ENCODE assay signal across 21 cellular contexts in the genomic region with DNA sequence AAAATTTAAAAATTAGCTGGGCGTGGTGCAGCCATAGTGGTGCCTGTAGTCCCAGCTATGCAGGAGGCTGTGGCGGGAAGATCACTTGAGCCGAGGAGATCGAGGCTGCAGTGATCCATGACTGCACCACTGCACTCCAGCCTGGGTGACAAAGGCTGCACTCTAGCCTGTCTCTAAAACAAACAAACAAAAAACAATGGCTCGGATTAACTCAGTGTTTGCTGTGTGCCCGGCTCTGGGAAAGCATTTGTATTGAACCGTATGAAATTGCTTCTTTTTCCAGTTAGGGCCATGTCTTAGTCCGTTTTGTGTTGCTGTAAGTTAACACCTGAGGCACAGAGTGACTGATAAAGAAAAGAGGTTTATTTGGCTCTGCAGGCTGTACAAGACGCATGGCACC.
"Had no signal": no experiment of that assay in that cellular context is flagged by ENCODE, and none has a peak within 500 bp of the region (broad histone marks: within the 10 kb centered on the region; RNA-seq: fewer than 3 reads in every experiment).

No MANE protein-coding gene starts in this region.

- H3K4me3 Mint-ChIP-seq: activated CD4-positive, alpha-beta memory T cell treated with anti-CD3 and anti-CD28 coated beads for 36 hours; activated naive CD8-positive, alpha-beta T cell treated with anti-CD3 and anti-CD28 coated beads, Interleukin-2, amount 50 U/mL, for 24 hours; naive B cell; neural crest cell; stimulated activated naive B cell treated with anti-CD40 and anti-IgM and Interleukin-4, amounts not matched to agents 10 μg/mL and 1 μg/mL and 100 μg/mL, for 72 hours had no signal

- H3K9me3 ChIP-seq: esophagus squamous epithelium, gastrocnemius medialis, left lung, uterus had no signal

- H3K27ac ChIP-seq: coronary artery, esophagus squamous epithelium, gastrocnemius medialis, left lung, uterus had no signal

- H3K36me3 ChIP-seq: esophagus squamous epithelium, gastrocnemius medialis, left lung, uterus had no signal

- H3K9me3 Mint-ChIP-seq: activated CD4-positive, alpha-beta memory T cell treated with anti-CD3 and anti-CD28 coated beads for 36 hours; activated naive CD8-positive, alpha-beta T cell treated with anti-CD3 and anti-CD28 coated beads, Interleukin-2, amount 50 U/mL, for 24 hours had no signal

- H3K4me3 ChIP-seq: coronary artery, esophagus squamous epithelium, gastrocnemius medialis, left lung, lung, uterus had no signal

- H3K27me3 ChIP-seq: uterus had no signal

- H3K4me1 Mint-ChIP-seq: naive B cell had no signal

- H3K4me1 ChIP-seq: esophagus squamous epithelium, gastrocnemius medialis, left lung, uterus had no signal

- ATAC-seq: activated naive CD8-positive, alpha-beta T cell treated with anti-CD3 and anti-CD28 coated beads, Interleukin-2, amount 50 U/mL, for 24 hours; gastrocnemius medialis had no signal

- H3K27ac Mint-ChIP-seq: activated CD4-positive, alpha-beta memory T cell treated with anti-CD3 and anti-CD28 coated beads for 36 hours; activated naive CD8-positive, alpha-beta T cell treated with anti-CD3 and anti-CD28 coated beads, Interleukin-2, amount 50 U/mL, for 24 hours; naive B cell; stimulated activated naive B cell treated with anti-CD40 and anti-IgM and Interleukin-4, amounts not matched to agents 10 μg/mL and 1 μg/mL and 100 μg/mL, for 72 hours had no signal

- H3K36me3 Mint-ChIP-seq: activated CD4-positive, alpha-beta memory T cell treated with anti-CD3 and anti-CD28 coated beads for 36 hours; naive B cell; stimulated activated naive B cell treated with anti-CD40 and anti-IgM and Interleukin-4, amounts not matched to agents 10 μg/mL and 1 μg/mL and 100 μg/mL, for 72 hours had no signal

- DNase-seq: activated CD4-positive, alpha-beta memory T cell treated with anti-CD3 and anti-CD28 coated beads for 36 hours; activated CD4-positive, alpha-beta T cell treated with anti-CD3 and anti-CD28 coated beads for 48 hours; activated gamma-delta T cell; activated naive CD4-positive, alpha-beta T cell treated with anti-CD3 and anti-CD28 coated beads, Interleukin-2, amount 50 U/mL, for 16 hours; activated naive CD8-positive, alpha-beta T cell treated with anti-CD3 and anti-CD28 coated beads, Interleukin-2, amount 50 U/mL, for 24 hours; activated T-cell treated with anti-CD3 and anti-CD28 coated beads for 4 hours; cerebellar nuclear complex; esophagus squamous epithelium; gastrocnemius medialis; hippocampal formation; kidney glomerular epithelial cell; left lung; naive B cell; retina; stimulated activated CD4-positive, alpha-beta T cell treated with anti-CD3 and anti-CD28 coated beads, Interleukin-2, amount 100 ng/mL, for 48 hours; stimulated activated CD8-positive, alpha-beta memory T cell treated with anti-CD3 and anti-CD28 coated beads, Interleukin-4, amount 100 ng/mL, for 48 hours; stimulated activated naive B cell treated with anti-CD40 and anti-IgM and Interleukin-4, amounts not matched to agents 10 μg/mL and 1 μg/mL and 100 μg/mL, for 72 hours; uterus had no signal
